8 cellular contexts compared by ENCODE assay signal in the genomic region with DNA sequence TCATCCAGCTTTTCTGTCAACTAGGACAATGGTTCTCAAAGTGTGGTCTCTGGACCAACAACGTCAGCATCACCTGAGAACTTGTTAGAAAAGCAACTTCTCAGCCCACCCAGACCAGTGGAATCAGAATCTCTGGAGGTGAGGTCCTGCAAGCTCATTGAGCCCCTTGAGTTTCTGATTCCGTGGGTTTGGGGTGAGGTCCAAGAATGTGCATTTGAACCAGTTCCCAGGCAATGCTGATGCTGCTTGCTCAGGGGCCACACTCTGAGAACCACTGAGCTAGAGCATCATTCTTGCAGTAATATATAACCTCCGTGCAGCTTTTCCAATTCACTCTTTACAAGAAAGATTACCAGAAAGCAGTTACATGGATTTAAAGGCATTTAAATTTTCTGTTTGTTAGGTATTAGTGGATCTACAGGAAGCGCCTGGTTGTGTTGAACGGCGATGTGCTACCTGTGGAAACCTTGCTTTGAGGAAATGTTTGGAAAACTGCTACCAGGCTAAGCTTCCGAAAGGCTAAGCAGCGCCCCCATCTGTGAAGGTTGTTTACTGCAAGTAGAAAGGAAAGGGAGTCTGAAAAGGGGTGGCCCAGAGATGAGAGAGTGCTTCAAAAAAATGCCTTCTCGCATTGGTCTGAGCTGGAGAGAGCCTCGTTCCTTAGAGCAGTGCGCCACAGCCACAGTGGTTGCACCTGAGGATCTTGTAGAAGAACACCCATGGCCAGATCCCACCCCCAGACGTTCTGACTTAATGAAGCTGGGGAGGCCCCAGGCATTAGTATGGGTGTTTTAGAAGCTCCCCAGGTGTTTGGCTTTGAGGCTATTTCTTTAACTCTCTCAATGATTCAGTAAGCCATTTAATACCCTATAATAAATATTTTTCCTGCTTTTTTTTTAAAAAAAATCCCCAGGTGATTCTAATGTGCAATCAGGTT. TPM values are rescaled to one million over a fixed set of nuclear protein-coding genes. Genes with fewer than 3 reads are reported as not detected.
A peak's percentile ranks its signal among the peaks of the same experiment; 100 is the strongest.
DNase-seq lines count a peak whose midpoint lies in the region; ATAC-seq lines count a peak whose summit lies in the region.

No MANE protein-coding gene starts in this region.

- no peak for ATAC-seq in GM19324 (IDR thresholded peaks at IDR 0.05; ENCODE audit: low FRiP score, unreplicated experiment)
- ATAC-seq in GM19463 (IDR thresholded peaks at IDR 0.05; ENCODE audit: unreplicated experiment): no peak

- no peak overlapping the region for H3K4me3 ChIP-seq in Jurkat, Clone E6-1 (ENCODE audit: low read length)

- peak; percentile 4 for DNase-seq in NCI-H345 (lab: John Stamatoyannopoulos, UW)
- no peak for DNase-seq in NCI-H345 treated with DMSO at 0.1 percent for 48 hours (lab: John Stamatoyannopoulos, UW; ENCODE audit: unreplicated experiment)
- peak; percentile 14 for DNase-seq in Jurkat, Clone E6-1 (ENCODE audit: low read depth, low spot score)
- DNase-seq in T follicular helper cell (ENCODE audit: low read depth): peak; percentile 6
- DNase-seq in ecto neural progenitor cell (ENCODE audit: low spot score): peak; percentile 75
- peak; percentile 34 for DNase-seq in midbrain (lab: John Stamatoyannopoulos, UW)

RNA-seq across cellular contexts. Expression of gene RLBP1, which starts 50.0 kb away (rescaled TPM):
- not detected for polyA plus RNA-seq in Jurkat, Clone E6-1 (2012; ENCODE audit: insufficient read depth, insufficient read length)
